In the genomic region with DNA sequence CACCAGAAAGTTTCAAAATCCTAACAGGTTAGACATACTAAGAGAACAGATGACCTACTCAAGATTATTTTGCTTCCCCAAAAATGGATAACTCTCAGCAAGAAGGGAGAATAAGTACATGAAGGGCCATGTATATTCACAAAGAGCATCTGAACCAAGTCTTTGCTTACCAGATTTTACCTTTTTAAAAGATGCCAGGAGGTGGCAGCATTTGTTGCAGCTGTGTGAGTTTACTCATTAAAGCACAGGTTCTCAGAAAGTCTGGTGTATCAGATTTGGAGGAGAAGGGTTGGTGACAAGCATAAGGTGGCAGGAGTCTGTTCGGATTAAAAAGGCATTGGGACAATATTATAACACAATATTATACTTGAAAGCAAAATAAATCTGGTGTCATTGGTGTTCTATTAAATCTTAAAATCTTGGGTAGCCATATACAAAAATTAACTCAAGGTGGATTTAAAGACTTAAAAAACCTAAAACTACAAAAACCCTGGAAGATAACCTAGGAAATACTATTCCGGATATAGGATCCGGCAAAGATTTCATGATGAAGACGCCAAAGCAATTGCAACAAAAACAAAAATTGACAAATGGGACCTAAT, we compare ENCODE assay signal across 7 cellular contexts. TPM values are rescaled to one million over a fixed set of nuclear protein-coding genes. Genes with fewer than 3 reads are reported as not detected.
DNase-seq lines count a peak whose midpoint lies in the region; TF ChIP-seq lines count a peak whose summit lies in the region.

No MANE protein-coding gene starts in this region.

- H4K5ac ChIP-seq in H9 (ENCODE audit: insufficient read length, low read depth, low read length): no peak overlapping the region

- no peak overlapping the region for H3K4me3 ChIP-seq in SU-DHL-6 (ENCODE audit: insufficient read depth, low read length, poor library complexity, severe bottlenecking)
- no peak overlapping the region for H3K4me3 ChIP-seq in kidney epithelial cell (ENCODE audit: low read depth, low read length)

- no peak overlapping the region for H3K56ac ChIP-seq in H9 (ENCODE audit: insufficient read length, low read depth, low read length)

- WGBS in H9 (ENCODE audit: extremely low coverage, insufficient read length, low lambda C conversion rate): no CpG with 5 or more reads among the region's 4 CpGs

- H3K27me3 Mint-ChIP-seq in H9 (ENCODE audit: low read depth): no peaks in the 10 kb centered on the region

- no peak overlapping the region for H3K18ac ChIP-seq in H9 (ENCODE audit: insufficient read length, low read depth, low read length)

- TF ChIP-seq CTCF in GM10248 (IDR thresholded peaks at IDR 0.05; ENCODE audit: control extremely low read depth, extremely low read depth, low read depth, missing control alignments) (peak; percentile 73), H9 (conservative IDR thresholded peaks at IDR 0.05) (peak; percentile 74), SU-DHL-6 (IDR thresholded peaks at IDR 0.05; ENCODE audit: insufficient read depth, low read length, poor library complexity, severe bottlenecking) (peak; percentile 12), kidney epithelial cell (IDR thresholded peaks at IDR 0.05; ENCODE audit: insufficient read depth, low read length, poor library complexity, severe bottlenecking) (peak; percentile 62)

- H3F3A ChIP-seq in SU-DHL-6 (ENCODE audit: insufficient read depth): no peaks in the 10 kb centered on the region

- CTCF ChIA-PET in GM10248 (lab: Yijun Ruan, JAX): interaction anchor here (1.0 to 2.4 kb wide), 3 partner anchors 12 to 157 kb away, joined by 3 to 14 read pairs (median 4); no protein-coding TSS in a partner anchor

- no peak overlapping the region for H2BK20ac ChIP-seq in H9 (ENCODE audit: low read depth, low read length, poor library complexity, severe bottlenecking)

- no peak overlapping the region for H4K8ac ChIP-seq in H9 (replicated peaks; ENCODE audit: insufficient read length, low read depth, low read length)

- no peak overlapping the region for H3K27ac Mint-ChIP-seq in H9

- H3T11ph ChIP-seq in H9 (ENCODE audit: low read length): no peak overlapping the region

- no peaks in the 10 kb centered on the region for H3K9me3 Mint-ChIP-seq in H9

- H4K20me1 ChIP-seq in H9 (ENCODE audit: control insufficient read depth, insufficient read depth, insufficient read length): no peaks in the 10 kb centered on the region
- no peaks in the 10 kb centered on the region for H4K20me1 ChIP-seq in SU-DHL-6 (ENCODE audit: low read depth, low read length)

- in situ Hi-C loops in T47D (cut with HindIII; ENCODE audit: low pct_unique_long_range_greater_than_20kb, low sequenced_read_pairs): no loop called here

- H3K4me2 ChIP-seq in H9 (ENCODE audit: insufficient read depth, insufficient read length, low read length) (no peak overlapping the region), SU-DHL-6 (ENCODE audit: low read depth, low read length, poor library complexity, severe bottlenecking) (no peak overlapping the region)

- H2BK15ac ChIP-seq in H9 (ENCODE audit: low read depth, low read length): no peak overlapping the region

- no peak overlapping the region for H3K14ac ChIP-seq in H9 (ENCODE audit: insufficient read depth, low read length)

- no peaks in the 10 kb centered on the region for H3K23me2 ChIP-seq in H9 (ENCODE audit: insufficient read length, low read depth, low read length, poor library complexity, severe bottlenecking)

- H3K79me2 ChIP-seq in H9 (ENCODE audit: insufficient read depth, low read length): no peaks in the 10 kb centered on the region
- no peaks in the 10 kb centered on the region for H3K79me2 ChIP-seq in SU-DHL-6 (ENCODE audit: insufficient read depth, low read length)

- POLR2A ChIA-PET in GM10248 (lab: Yijun Ruan, JAX): no interaction called here

- peak; percentile 58 for DNase-seq in GM10248 (ENCODE audit: extremely low spot score)
- DNase-seq in H9: peak; percentile 34
- DNase-seq in NCI-H1105 (lab: John Stamatoyannopoulos, UW): peak; percentile 13
- DNase-seq in T47D (ENCODE audit: low read depth in 1 of 2, low spot score in 1 of 2): peak; percentile 25 to 80
- DNase-seq in kidney epithelial cell (ENCODE audit: low read depth): no peak
- peak; percentile 19 to 42 (median 20) for DNase-seq in stimulated activated CD4-positive, alpha-beta T cell treated with anti-CD3 and anti-CD28 coated beads, TNF-alpha, amount 100 ng/mL, for 24 hours (ENCODE audit: low read depth in 3 of 3)

- H2BK120ac ChIP-seq in H9 (ENCODE audit: low read depth, low read length, poor library complexity, severe bottlenecking): no peak overlapping the region

- H2BK5ac ChIP-seq in H9 (ENCODE audit: insufficient read length, low read length): no peak overlapping the region

- H3K27me3 ChIP-seq in H9 (ENCODE audit: insufficient read depth, low read length) (no peaks in the 10 kb centered on the region), SU-DHL-6 (ENCODE audit: low read length) (no peaks in the 10 kb centered on the region), kidney epithelial cell (ENCODE audit: control insufficient read depth, insufficient read depth, low read length) (no peaks in the 10 kb centered on the region)

- H3K4me1 ChIP-seq in H9 (ENCODE audit: insufficient read depth, low read length): no peaks in the 10 kb centered on the region; the same call in 1 of the 2 replicates

- no peak overlapping the region for H3K4me3 Mint-ChIP-seq in H9

- H3K9me2 ChIP-seq in SU-DHL-6 (replicated peaks; ENCODE audit: insufficient read depth, low read length): no peaks in the 10 kb centered on the region

- H4K91ac ChIP-seq in H9 (ENCODE audit: insufficient read length, low read depth, low read length): no peak overlapping the region

- no peak overlapping the region for H3K23ac ChIP-seq in H9 (ENCODE audit: insufficient read length, low read depth, low read length)

- no peaks in the 10 kb centered on the region; a peak in 1 of 7 replicates for H3K36me3 Mint-ChIP-seq in H9 (ENCODE audit: insufficient read depth in 1 of 3, low read depth in 3 of 3)

- H2BK12ac ChIP-seq in H9 (ENCODE audit: insufficient read length, low read depth, low read length): no peak overlapping the region

- no peaks in the 10 kb centered on the region for H3K79me1 ChIP-seq in H9 (ENCODE audit: insufficient read depth, low read depth, low read length, poor library complexity, severe bottlenecking)

- H3K9ac ChIP-seq in H9 (ENCODE audit: extremely low read depth, insufficient read length, low read length) (no peak overlapping the region), SU-DHL-6 (ENCODE audit: low read length) (no peak overlapping the region)

- H2AFZ ChIP-seq in H9 (ENCODE audit: low read length) (no peak overlapping the region), SU-DHL-6 (ENCODE audit: low read depth, low read length, severe bottlenecking) (no peak overlapping the region)

- H3K36me3 ChIP-seq in SU-DHL-6 (ENCODE audit: low read length): no peaks in the 10 kb centered on the region
- H3K36me3 ChIP-seq in kidney epithelial cell (ENCODE audit: control insufficient read depth, insufficient read depth, low read length): no peaks in the 10 kb centered on the region

- H3K4me1 Mint-ChIP-seq in H9: peaks cover 14 to 19% of the 10 kb centered on the region in 2 experiments

- H3K27ac ChIP-seq in H9 (ENCODE audit: insufficient read length, low read depth, low read length) (no peak overlapping the region), SU-DHL-6 (ENCODE audit: low read depth, low read length) (no peak overlapping the region)

- no peak overlapping the region for H3K4ac ChIP-seq in H9 (ENCODE audit: low read depth, low read length)

- no peak overlapping the region for H2AK5ac ChIP-seq in H9 (ENCODE audit: insufficient read length, low read length)

- H3K9me3 ChIP-seq in H9 (ENCODE audit: control insufficient read depth, low read depth, low read length) (no peaks in the 10 kb centered on the region), SU-DHL-6 (ENCODE audit: insufficient read depth, low read length) (no peaks in the 10 kb centered on the region)

RNA-seq across cellular contexts. Expression of gene NFKB1, which starts 51.3 kb away (rescaled TPM):
- 5.7 and 6.4 TPM in 2 replicates for total RNA-seq in H9 (2021)
- 43.0 and 47.4 TPM in 2 replicates for total RNA-seq in kidney epithelial cell

Comparison
In these comparisons a context has a peak if more than half of its experiments do, and no peak if none do; other contexts are left out.
1. CTCF ChIP-seq: peak in every context shown above with its lines; median percentile 74 in H9; 73 in GM10248; 62 in kidney epithelial cell; 12 in SU-DHL-6.